ENCODE assay signal across 17 cellular contexts in the genomic region with DNA sequence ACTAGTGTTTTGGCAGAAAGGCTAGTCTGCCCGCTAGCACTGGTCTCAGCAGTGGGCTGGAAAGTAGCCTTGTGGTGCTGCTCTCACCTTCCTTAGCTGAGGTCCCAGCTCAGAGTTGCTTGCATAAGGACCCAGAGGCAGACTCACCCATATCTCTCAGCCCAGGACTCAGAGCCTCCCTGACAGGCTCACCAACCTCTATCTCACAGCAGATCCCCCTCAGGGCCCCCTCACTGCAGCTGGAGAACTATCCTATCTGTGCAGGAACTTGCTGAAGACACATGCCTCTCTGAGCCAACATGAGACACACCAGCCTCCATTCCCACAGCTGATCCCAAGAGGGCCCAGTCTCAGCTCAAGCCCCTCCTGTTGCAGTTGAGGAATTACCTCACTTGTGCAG.
"Had no signal": no experiment of that assay in that cellular context is flagged by ENCODE, and none has a peak within 500 bp of the region (broad histone marks: within the 10 kb centered on the region; RNA-seq: fewer than 3 reads in every experiment).

No MANE protein-coding gene starts in this region.

- H3K4me2 ChIP-seq: hepatocyte had no signal

- H3K27me3 Mint-ChIP-seq: dendritic cell treated with granulocyte-macrophage colony-stimulating factor and Interleukin-4, amounts not matched to agents 40 ng/mL and 50 ng/mL, for 4 days; effector memory CD8-positive, alpha-beta T cell; naive thymus-derived CD8-positive, alpha-beta T cell; stimulated activated memory B cell treated with anti-CD40 and anti-IgM and Interleukin-4, amounts not matched to agents 10 μg/mL and 1 μg/mL and 100 μg/mL, for 72 hours; stimulated activated naive CD8-positive, alpha-beta T cell treated with anti-CD3 and anti-CD28 coated beads, Interleukin-15, amount 100 ng/mL, for 72 hours had no signal

- DNase-seq: effector memory CD8-positive, alpha-beta T cell; foreskin keratinocyte; left colon; mucosa of descending colon; psoas muscle; retina; right lobe of liver; stimulated activated CD4-positive, alpha-beta T cell treated with anti-CD3 and anti-CD28 coated beads, Interleukin-4, amount 100 ng/mL, for 1 hour; stimulated activated CD8-positive, alpha-beta memory T cell treated with anti-CD3 and anti-CD28 coated beads, Interleukin-4, amount 100 ng/mL, for 48 hours; stimulated activated naive CD8-positive, alpha-beta T cell treated with anti-CD3 and anti-CD28 coated beads, Interleukin-15, amount 100 ng/mL, for 72 hours; testis; transverse colon had no signal

- H3K4me3 ChIP-seq: hepatocyte, mucosa of descending colon, psoas muscle, right lobe of liver, testis, transverse colon had no signal

- H3K9me3 Mint-ChIP-seq: dendritic cell treated with granulocyte-macrophage colony-stimulating factor and Interleukin-4, amounts not matched to agents 40 ng/mL and 50 ng/mL, for 4 days; effector memory CD8-positive, alpha-beta T cell; naive thymus-derived CD8-positive, alpha-beta T cell; stimulated activated memory B cell treated with anti-CD40 and anti-IgM and Interleukin-4, amounts not matched to agents 10 μg/mL and 1 μg/mL and 100 μg/mL, for 72 hours; stimulated activated naive CD8-positive, alpha-beta T cell treated with anti-CD3 and anti-CD28 coated beads, Interleukin-15, amount 100 ng/mL, for 72 hours had no signal

- H3K27me3 ChIP-seq: foreskin keratinocyte, hepatocyte, neutrophil, right lobe of liver, testis, transverse colon had no signal

- H3K4me1 ChIP-seq: foreskin keratinocyte, psoas muscle, right lobe of liver, testis, transverse colon had no signal

- H3K27ac Mint-ChIP-seq: dendritic cell treated with granulocyte-macrophage colony-stimulating factor and Interleukin-4, amounts not matched to agents 40 ng/mL and 50 ng/mL, for 4 days; stimulated activated memory B cell treated with anti-CD40 and anti-IgM and Interleukin-4, amounts not matched to agents 10 μg/mL and 1 μg/mL and 100 μg/mL, for 72 hours had no signal

- H3K4me1 Mint-ChIP-seq: stimulated activated naive CD8-positive, alpha-beta T cell treated with anti-CD3 and anti-CD28 coated beads, Interleukin-15, amount 100 ng/mL, for 72 hours had no signal

- H3K9me3 ChIP-seq: mucosa of descending colon, neutrophil, psoas muscle, right lobe of liver, testis, transverse colon had no signal

- ATAC-seq: effector memory CD8-positive, alpha-beta T cell; foreskin keratinocyte; left colon; mucosa of descending colon; naive thymus-derived CD8-positive, alpha-beta T cell; psoas muscle; right lobe of liver; stimulated activated memory B cell treated with anti-CD40 and anti-IgM and Interleukin-4, amounts not matched to agents 10 μg/mL and 1 μg/mL and 100 μg/mL, for 72 hours; stimulated activated naive CD8-positive, alpha-beta T cell treated with anti-CD3 and anti-CD28 coated beads, Interleukin-15, amount 100 ng/mL, for 72 hours had no signal

- H3K4me3 Mint-ChIP-seq: dendritic cell treated with granulocyte-macrophage colony-stimulating factor and Interleukin-4, amounts not matched to agents 40 ng/mL and 50 ng/mL, for 4 days; effector memory CD8-positive, alpha-beta T cell; naive thymus-derived CD8-positive, alpha-beta T cell; stimulated activated memory B cell treated with anti-CD40 and anti-IgM and Interleukin-4, amounts not matched to agents 10 μg/mL and 1 μg/mL and 100 μg/mL, for 72 hours; stimulated activated naive CD8-positive, alpha-beta T cell treated with anti-CD3 and anti-CD28 coated beads, Interleukin-15, amount 100 ng/mL, for 72 hours had no signal

- H2AFZ ChIP-seq: hepatocyte had no signal

- H3K27ac ChIP-seq: foreskin keratinocyte, hepatocyte, neutrophil, psoas muscle, right lobe of liver, testis, transverse colon had no signal
